Comparison of ENCODE assay signal across 8 cellular contexts in the genomic region with DNA sequence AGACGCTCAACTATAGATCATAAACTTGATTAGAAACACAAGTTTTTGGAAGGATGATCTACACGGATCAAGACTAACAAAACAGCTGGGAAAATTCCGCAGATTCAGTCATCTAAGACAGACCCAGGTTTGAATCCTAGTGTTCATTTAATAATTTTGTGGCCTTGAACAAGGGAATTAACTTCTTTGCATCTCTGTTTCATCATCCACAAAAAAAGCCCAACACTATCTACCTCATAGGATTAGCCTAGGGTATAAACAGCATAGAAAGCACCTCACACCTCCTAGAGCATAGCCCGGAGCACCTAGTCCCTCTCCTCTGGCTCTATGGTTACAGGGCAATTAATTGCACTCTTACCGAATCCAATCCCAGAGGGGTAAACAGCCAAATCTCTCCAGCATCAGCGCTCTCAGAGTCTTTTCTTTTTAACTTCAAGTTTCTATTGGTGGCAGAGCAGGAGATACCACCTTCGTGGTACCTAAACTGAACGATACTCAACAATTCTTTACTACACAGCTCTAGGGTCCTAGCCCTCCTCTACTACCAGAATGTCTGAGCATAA. TPM values are rescaled to one million over a fixed set of nuclear protein-coding genes. Genes with fewer than 3 reads are reported as not detected.
DNase-seq lines count a peak whose midpoint lies in the region; ATAC-seq, FAIRE-seq and TF ChIP-seq lines count a peak whose summit lies in the region.

No MANE protein-coding gene starts in this region.

- H3K27ac Mint-ChIP-seq in CD4-positive, CD25-positive, alpha-beta regulatory T cell, result peak overlapping the region; percentile 12 to 99 (median 61)
- peak overlapping the region; percentile 79 for H3K27ac Mint-ChIP-seq in astrocyte (ENCODE audit: unreplicated experiment)
- peak overlapping the region; percentile 27 to 100 (median 94) for H3K27ac Mint-ChIP-seq in naive thymus-derived CD4-positive, alpha-beta T cell

- intact Hi-C loops in naive thymus-derived CD4-positive, alpha-beta T cell (cut with micrococcal nuclease), result loop anchor here (2.0 to 10.0 kb wide), 4 partner anchors 13 to 811 kb away; no protein-coding TSS in a partner anchor

- H3K4me2 ChIP-seq in astrocyte (ENCODE audit: low read length), result peak overlapping the region; percentile 95

- peak overlapping the region; percentile 93 for H3K27ac ChIP-seq in CD4-positive, CD25-positive, alpha-beta regulatory T cell (ENCODE audit: insufficient read depth, low read length, poor library complexity, severe bottlenecking)
- H3K27ac ChIP-seq in HUES64 (ENCODE audit: low read depth, low read length), result no peak overlapping the region
- H3K27ac ChIP-seq in astrocyte (ENCODE audit: low read depth, low read length), result no peak overlapping the region
- no peak overlapping the region for H3K27ac ChIP-seq in naive thymus-derived CD4-positive, alpha-beta T cell (ENCODE audit: low read depth, low read length)

- H2AFZ ChIP-seq in astrocyte (ENCODE audit: low read depth, low read length), result no peak overlapping the region

- H3K4me3 Mint-ChIP-seq in CD4-positive, CD25-positive, alpha-beta regulatory T cell, result peak overlapping the region; percentile 97 to 99 (median 99)
- H3K4me3 Mint-ChIP-seq in astrocyte (ENCODE audit: unreplicated experiment), result peak overlapping the region; percentile 98
- H3K4me3 Mint-ChIP-seq in naive thymus-derived CD4-positive, alpha-beta T cell, result peak overlapping the region; percentile 93 to 99 (median 98)

- no peak for DNase-seq in CD4-positive, CD25-positive, alpha-beta regulatory T cell
- DNase-seq in astrocyte (ENCODE audit: low read depth), result no peak
- DNase-seq in naive thymus-derived CD4-positive, alpha-beta T cell, result no peak
- DNase-seq in GM20000 (ENCODE audit: low spot score), result no peak
- no peak for DNase-seq in GDM1 (lab: John Stamatoyannopoulos, UW)

- H3K9me3 Mint-ChIP-seq in CD4-positive, CD25-positive, alpha-beta regulatory T cell, result peaks cover 0 to 3% (median 0%) of the 10 kb centered on the region in 7 donors
- peaks cover 2% of the 10 kb centered on the region for H3K9me3 Mint-ChIP-seq in astrocyte (ENCODE audit: unreplicated experiment)
- peaks cover 0 to 5% (median 0%) of the 10 kb centered on the region in 11 donors for H3K9me3 Mint-ChIP-seq in naive thymus-derived CD4-positive, alpha-beta T cell

- H3K36me3 ChIP-seq in CD4-positive, CD25-positive, alpha-beta regulatory T cell (ENCODE audit: control insufficient read depth, insufficient read depth, low read length), result no peaks in the 10 kb centered on the region
- no peaks in the 10 kb centered on the region for H3K36me3 ChIP-seq in HUES64 (ENCODE audit: insufficient read depth, low read length)
- H3K36me3 ChIP-seq in astrocyte (ENCODE audit: insufficient read depth, low read length), result no peaks in the 10 kb centered on the region
- peaks cover 0 to 3% (median 0%) of the 10 kb centered on the region in 3 experiments for H3K36me3 ChIP-seq in naive thymus-derived CD4-positive, alpha-beta T cell (ENCODE audit: control insufficient read depth in 2 of 3, insufficient read depth in 3 of 3, low read length in 3 of 3)

- no peak for FAIRE-seq in astrocyte (lab: Jason Lieb, UNC)

- H4K20me1 ChIP-seq in astrocyte (ENCODE audit: insufficient read depth, low read length), result peaks cover 60% of the 10 kb centered on the region

- no peaks in the 10 kb centered on the region for H3K9me3 ChIP-seq in CD4-positive, CD25-positive, alpha-beta regulatory T cell (ENCODE audit: control insufficient read depth in 2 of 2, low read length in 2 of 2)
- H3K9me3 ChIP-seq in HUES64 (ENCODE audit: insufficient read depth, low read depth, low read length) (no peaks in the 10 kb centered on the region), astrocyte (ENCODE audit: insufficient read depth, low read depth, low read length) (no peaks in the 10 kb centered on the region)
- no peaks in the 10 kb centered on the region for H3K9me3 ChIP-seq in naive thymus-derived CD4-positive, alpha-beta T cell (ENCODE audit: control insufficient read depth in 2 of 3, low read length in 3 of 3)

- ATAC-seq in CD4-positive, CD25-positive, alpha-beta regulatory T cell (ENCODE audit: low read depth in 2 of 2), result no peak
- no peak for ATAC-seq in naive thymus-derived CD4-positive, alpha-beta T cell
- ATAC-seq in GM18520 (IDR thresholded peaks at IDR 0.05; ENCODE audit: unreplicated experiment), result no peak
- no peak for ATAC-seq in GM21360 (IDR thresholded peaks at IDR 0.05; ENCODE audit: unreplicated experiment)

- H3K9ac ChIP-seq in HUES64 (ENCODE audit: low read depth, low read length) (peak overlapping the region; percentile 100; the same call in 1 of the 2 replicates), astrocyte (ENCODE audit: low read length) (peak overlapping the region; percentile 98)

- no peaks in the 10 kb centered on the region for H3K27me3 ChIP-seq in CD4-positive, CD25-positive, alpha-beta regulatory T cell (ENCODE audit: control insufficient read depth, insufficient read depth, low read length)
- H3K27me3 ChIP-seq in HUES64 (ENCODE audit: insufficient read depth, low read length) (no peaks in the 10 kb centered on the region), astrocyte (ENCODE audit: insufficient read depth, low read length) (no peaks in the 10 kb centered on the region)
- no peaks in the 10 kb centered on the region for H3K27me3 ChIP-seq in naive thymus-derived CD4-positive, alpha-beta T cell (ENCODE audit: control insufficient read depth in 2 of 2, insufficient read depth in 2 of 2, low read length in 2 of 2)

- peaks cover 6% of the 10 kb centered on the region for H3K36me3 Mint-ChIP-seq in CD4-positive, CD25-positive, alpha-beta regulatory T cell
- H3K36me3 Mint-ChIP-seq in astrocyte (ENCODE audit: low read depth, unreplicated experiment), result peaks cover 3% of the 10 kb centered on the region
- H3K36me3 Mint-ChIP-seq in naive thymus-derived CD4-positive, alpha-beta T cell, result peaks cover 0 to 31% (median 9%) of the 10 kb centered on the region in 5 donors

- TF ChIP-seq CTCF in astrocyte (IDR thresholded peaks at IDR 0.05; ENCODE audit: insufficient read depth, low read depth, low read length) (no peak), GM20000 (IDR thresholded peaks at IDR 0.05; ENCODE audit: extremely low read depth, missing control alignments) (no peak)

- POLR2A ChIA-PET in naive thymus-derived CD4-positive, alpha-beta T cell (lab: Charles Lee), result interaction anchor here (0.6 to 9.7 kb wide), 6 partner anchors 17 to 277 kb away, joined by 3 to 204 read pairs (median 3); no protein-coding TSS in a partner anchor

- WGBS in HUES64, result 64% methylated on average over 8 of the region's 8 CpGs

- H3K27me3 Mint-ChIP-seq in CD4-positive, CD25-positive, alpha-beta regulatory T cell, result peaks cover 27% of the 10 kb centered on the region
- H3K27me3 Mint-ChIP-seq in astrocyte (ENCODE audit: low read depth, unreplicated experiment), result no peaks in the 10 kb centered on the region
- H3K27me3 Mint-ChIP-seq in naive thymus-derived CD4-positive, alpha-beta T cell, result peaks cover 0 to 2% (median 0%) of the 10 kb centered on the region in 5 donors

- H3K4me3 ChIP-seq in CD4-positive, CD25-positive, alpha-beta regulatory T cell (ENCODE audit: low read depth, low read length), result peak overlapping the region; percentile 98
- H3K4me3 ChIP-seq in HUES64 (ENCODE audit: low read length) (peak overlapping the region; percentile 99), astrocyte (ENCODE audit: insufficient read depth, low read depth, low read length) (peak overlapping the region; percentile 92)
- peak overlapping the region; percentile 91 for H3K4me3 ChIP-seq in naive thymus-derived CD4-positive, alpha-beta T cell (ENCODE audit: low read length)

- peaks cover 43 to 69% (median 53%) of the 10 kb centered on the region in 4 donors for H3K4me1 Mint-ChIP-seq in CD4-positive, CD25-positive, alpha-beta regulatory T cell
- H3K4me1 Mint-ChIP-seq in astrocyte (ENCODE audit: low read depth, unreplicated experiment), result peaks cover 22% of the 10 kb centered on the region
- peaks cover 39 to 68% (median 56%) of the 10 kb centered on the region in 7 donors for H3K4me1 Mint-ChIP-seq in naive thymus-derived CD4-positive, alpha-beta T cell

- peaks cover 80% of the 10 kb centered on the region for H3K79me2 ChIP-seq in astrocyte (ENCODE audit: insufficient read depth, low read length)

- CTCF ChIA-PET in naive thymus-derived CD4-positive, alpha-beta T cell (lab: Charles Lee), result interaction anchor here (0.7 kb wide), 1 partner anchor 790 kb away, joined by 3 read pairs; no protein-coding TSS in a partner anchor

- H3K4me1 ChIP-seq in CD4-positive, CD25-positive, alpha-beta regulatory T cell (ENCODE audit: control insufficient read depth, insufficient read depth, low read length, poor library complexity, severe bottlenecking), result peaks cover 55% of the 10 kb centered on the region
- H3K4me1 ChIP-seq in HUES64 (ENCODE audit: insufficient read depth, low read length), result peaks cover 43% of the 10 kb centered on the region
- H3K4me1 ChIP-seq in astrocyte (ENCODE audit: insufficient read depth, low read length), result peaks cover 29% of the 10 kb centered on the region
- H3K4me1 ChIP-seq in naive thymus-derived CD4-positive, alpha-beta T cell (ENCODE audit: control insufficient read depth in 2 of 2, insufficient read depth in 2 of 2, low read length in 2 of 2), result peaks cover 36 to 37% of the 10 kb centered on the region in 2 donors

RNA-seq across cellular contexts. Expression of a gene that starts 3.5 kb away (rescaled TPM):
- total RNA-seq in CD4-positive, CD25-positive, alpha-beta regulatory T cell, result 146 TPM
- 10 to 100 TPM; 34.0 to 49.0 (median 37.8) TPM for polyA plus RNA-seq in CD4-positive, CD25-positive, alpha-beta regulatory T cell
- 50.1 TPM for polyA plus RNA-seq in HUES64 (2013, experiment 1 of 2)
- polyA plus RNA-seq in HUES64 (2013, experiment 2 of 2), result 65.0 TPM
- total RNA-seq in astrocyte, result 138 and 140 TPM in 2 replicates
- total RNA-seq in naive thymus-derived CD4-positive, alpha-beta T cell, result 100 to 1,000 TPM in 4 of 5 experiments, 10 to 100 TPM in 1; 98.9 to 173 (median 133) TPM
- 10 to 100 TPM; 20.8 to 25.5 TPM for polyA plus RNA-seq in naive thymus-derived CD4-positive, alpha-beta T cell
